9 cellular contexts compared by ENCODE assay signal in genomic region chr3:100893590-100893989, GRCh38.
DNase-seq lines count a peak whose midpoint lies in the region; ATAC-seq and TF ChIP-seq lines count a peak whose summit lies in the region.
"Had no signal": no experiment of that assay in that cellular context is flagged by ENCODE, and none has a peak within 500 bp of the region (broad histone marks: within the 10 kb centered on the region; RNA-seq: fewer than 3 reads in every experiment).

No MANE protein-coding gene starts in this region.

- H3K36me3 ChIP-seq in SJCRH30 (no peaks in the 10 kb centered on the region), heart right ventricle (peaks cover 0 to 7% (median 0%) of the 10 kb centered on the region in 9 donors), stomach (no peaks in the 10 kb centered on the region)

- H3K27me3 ChIP-seq in SJCRH30 = no peaks in the 10 kb centered on the region
- H3K27me3 ChIP-seq in heart right ventricle = no peaks in the 10 kb centered on the region
- H3K27me3 ChIP-seq in stomach = no peaks in the 10 kb centered on the region

- ATAC-seq in heart right ventricle (peak in 2 of 8 donors; percentile 52 to 66), HG03196 (IDR thresholded peaks at IDR 0.05; ENCODE audit: unreplicated experiment) (no peak), HG03521 (IDR thresholded peaks at IDR 0.05; ENCODE audit: unreplicated experiment) (no peak)

- TF ChIP-seq CTCF in GM13976 (IDR thresholded peaks at IDR 0.05; ENCODE audit: borderline replicate concordance, control extremely low read depth, extremely low read depth, insufficient read depth, missing control alignments) = peak; percentile 21
- peak in 8 of 9 donors; percentile 24 to 57 (median 48) for TF ChIP-seq CTCF in heart right ventricle (IDR thresholded peaks at IDR 0.05)
- TF ChIP-seq CTCF in stomach (IDR thresholded peaks at IDR 0.05) = peak in 5 of 7 experiments; percentile 10 to 41 (median 32)

- in situ Hi-C loops in GM13976 (cut with MboI; ENCODE audit: low sequenced_read_pairs, unreplicated experiment) = no loop called here

- no peak for DNase-seq in GM13976 (ENCODE audit: low spot score)
- DNase-seq in SJCRH30 = peak; percentile 32 to 59
- peak in 1 of 2 donors; percentile 19 for DNase-seq in heart right ventricle
- no peak for DNase-seq in stomach
- no peak for DNase-seq in NCI-H1436 (lab: John Stamatoyannopoulos, UW)
- no peak for DNase-seq in NCI-H1930 (lab: John Stamatoyannopoulos, UW)
- DNase-seq: activated T-cell treated with anti-CD3 and anti-CD28 coated beads for 4 hours had no signal

- no peak overlapping the region for H3K4me3 ChIP-seq in SJCRH30
- H3K4me3 ChIP-seq in heart right ventricle = no peak overlapping the region
- H3K4me3 ChIP-seq in stomach = no peak overlapping the region

- intact Hi-C loops in heart right ventricle (cut with DNase I) = loop anchor here in 8 of 10 donors (1.0 to 10.0 kb wide), 5 partner anchors 171 to 304 kb away; no protein-coding TSS in a partner anchor
- intact Hi-C loops in stomach (cut with DNase I; ENCODE audit: low total_unique reads) = loop anchor here (10.0 kb wide), 1 partner anchor 301 kb away; no protein-coding TSS in a partner anchor

- no peak for TF ChIP-seq EP300 in stomach (IDR thresholded peaks at IDR 0.05)

- TF ChIP-seq POLR2A in stomach (IDR thresholded peaks at IDR 0.05) = no peak

- 14 to 24% methylated on average over 1 of the region's 1 CpG for WGBS in heart right ventricle, 2 donors
- 9 to 25% (median 20%) methylated on average over 1 of the region's 1 CpG for WGBS in stomach, 5 donors

- no peaks in the 10 kb centered on the region for H3K4me1 ChIP-seq in SJCRH30
- peaks cover 0 to 4% (median 0%) of the 10 kb centered on the region in 9 donors for H3K4me1 ChIP-seq in heart right ventricle
- peaks cover 0 to 8% (median under 1%) of the 10 kb centered on the region in 4 donors for H3K4me1 ChIP-seq in stomach

- H3K27ac ChIP-seq in SJCRH30 (no peak overlapping the region), heart right ventricle (peak overlapping the region in 1 of 10 donors; percentile 71), stomach (no peak overlapping the region)

- H3K9me3 ChIP-seq in SJCRH30 (replicated peaks) (no peaks in the 10 kb centered on the region), heart right ventricle (no peaks in the 10 kb centered on the region), stomach (no peaks in the 10 kb centered on the region)

Comparison
In these comparisons a context has a peak if more than half of its experiments do, and no peak if none do; other contexts are left out.
1. DNase-seq: peak in SJCRH30 (2 of 2); none in GM13976 (single experiment), stomach (single experiment), NCI-H1436 (single experiment) and NCI-H1930 (0 of 2).
2. Peak in every context shown above with its lines, with median percentiles within 50 percentile points of each other: CTCF ChIP-seq.